In genomic region chr4:33577798-33578197, GRCh38 we compare ENCODE assay signal across 27 cellular contexts.
"Had no signal": no experiment of that assay in that cellular context is flagged by ENCODE, and none has a peak within 500 bp of the region (broad histone marks: within the 10 kb centered on the region; RNA-seq: fewer than 3 reads in every experiment).

No MANE protein-coding gene starts in this region.

- H3K4me3 ChIP-seq: left lung, lower lobe of right lung, ovary, right atrium auricular region, skin epidermis, spleen, suprapubic skin, thoracic aorta, tibial artery, upper lobe of right lung had no signal

- H3K4me1 ChIP-seq: left lung, lower lobe of right lung, right atrium auricular region, spleen, suprapubic skin, tibial artery, upper lobe of right lung had no signal

- H3K27ac Mint-ChIP-seq: immature natural killer cell; mesothelial cell of epicardium; naive thymus-derived CD4-positive, alpha-beta T cell; natural killer cell treated with Interleukin-12 subunit alpha and Interleukin-12 subunit beta and Interleukin-15 and Interleukin-18, amount 100 ng/mL, for 72 hours; progenitor cell of endocrine pancreas; stimulated activated effector memory CD8-positive, alpha-beta T cell treated with anti-CD3 and anti-CD28 coated beads, Interleukin-12 subunit alpha, Interleukin-12 subunit beta, amount 100 ng/mL, for 72 hours; stimulated activated naive CD8-positive, alpha-beta T cell treated with anti-CD3 and anti-CD28 coated beads, Interleukin-15, Interleukin-2, amounts not matched to agents 100 ng/mL and 50 ng/mL, for 24 hours had no signal

- H3K27me3 Mint-ChIP-seq: naive thymus-derived CD4-positive, alpha-beta T cell; natural killer cell treated with Interleukin-12 subunit alpha and Interleukin-12 subunit beta and Interleukin-15 and Interleukin-18, amount 100 ng/mL, for 72 hours; progenitor cell of endocrine pancreas; stimulated activated naive CD8-positive, alpha-beta T cell treated with anti-CD3 and anti-CD28 coated beads, Interleukin-15, Interleukin-2, amounts not matched to agents 100 ng/mL and 50 ng/mL, for 24 hours had no signal

- H3K36me3 ChIP-seq: left lung, lower lobe of right lung, ovary, right atrium auricular region, spleen, suprapubic skin, thoracic aorta, tibial artery, upper lobe of right lung had no signal

- DNase-seq: hypothalamus; immature natural killer cell; kidney; left colon; left lung; lower lobe of right lung; mesendoderm; naive thymus-derived CD4-positive, alpha-beta T cell; ovary; spleen; stimulated activated CD4-positive, alpha-beta T cell treated with anti-CD3 and anti-CD28 coated beads, Interleukin-4, amount 100 ng/mL, for 24 hours; stimulated activated naive CD4-positive, alpha-beta T cell; tibial artery; trophoblast cell; upper lobe of right lung had no signal

- ATAC-seq: left colon; left lung; lower lobe of right lung; naive thymus-derived CD4-positive, alpha-beta T cell; natural killer cell treated with Interleukin-12 subunit alpha and Interleukin-12 subunit beta and Interleukin-15 and Interleukin-18, amount 100 ng/mL, for 72 hours; sciatic nerve; stimulated activated effector memory CD8-positive, alpha-beta T cell treated with anti-CD3 and anti-CD28 coated beads, Interleukin-12 subunit alpha, Interleukin-12 subunit beta, amount 100 ng/mL, for 72 hours; upper lobe of right lung had no signal

- H3K4me1 Mint-ChIP-seq: immature natural killer cell; mesothelial cell of epicardium; naive thymus-derived CD4-positive, alpha-beta T cell; stimulated activated effector memory CD8-positive, alpha-beta T cell treated with anti-CD3 and anti-CD28 coated beads, Interleukin-12 subunit alpha, Interleukin-12 subunit beta, amount 100 ng/mL, for 72 hours had no signal

- H3K36me3 Mint-ChIP-seq: immature natural killer cell; naive thymus-derived CD4-positive, alpha-beta T cell; stimulated activated effector memory CD8-positive, alpha-beta T cell treated with anti-CD3 and anti-CD28 coated beads, Interleukin-12 subunit alpha, Interleukin-12 subunit beta, amount 100 ng/mL, for 72 hours had no signal

- H3K27me3 ChIP-seq: left lung, ovary, right atrium auricular region, spleen, suprapubic skin, tibial artery, upper lobe of right lung had no signal

- H3K4me3 Mint-ChIP-seq: immature natural killer cell; mesothelial cell of epicardium; naive thymus-derived CD4-positive, alpha-beta T cell; natural killer cell treated with Interleukin-12 subunit alpha and Interleukin-12 subunit beta and Interleukin-15 and Interleukin-18, amount 100 ng/mL, for 72 hours; stimulated activated effector memory CD8-positive, alpha-beta T cell treated with anti-CD3 and anti-CD28 coated beads, Interleukin-12 subunit alpha, Interleukin-12 subunit beta, amount 100 ng/mL, for 72 hours; stimulated activated naive CD8-positive, alpha-beta T cell treated with anti-CD3 and anti-CD28 coated beads, Interleukin-15, Interleukin-2, amounts not matched to agents 100 ng/mL and 50 ng/mL, for 24 hours had no signal

- H3K9me3 ChIP-seq: lower lobe of right lung, ovary, suprapubic skin, thoracic aorta, tibial artery, upper lobe of right lung had no signal

- H3K27ac ChIP-seq: left lung, lower lobe of right lung, ovary, right atrium auricular region, skin epidermis, spleen, suprapubic skin, thoracic aorta, tibial artery, upper lobe of right lung had no signal

- FAIRE-seq: islet of Langerhans, kidney, urothelium cell line had no signal
